ENCODE assay signal across 8 cellular contexts in the genomic region with DNA sequence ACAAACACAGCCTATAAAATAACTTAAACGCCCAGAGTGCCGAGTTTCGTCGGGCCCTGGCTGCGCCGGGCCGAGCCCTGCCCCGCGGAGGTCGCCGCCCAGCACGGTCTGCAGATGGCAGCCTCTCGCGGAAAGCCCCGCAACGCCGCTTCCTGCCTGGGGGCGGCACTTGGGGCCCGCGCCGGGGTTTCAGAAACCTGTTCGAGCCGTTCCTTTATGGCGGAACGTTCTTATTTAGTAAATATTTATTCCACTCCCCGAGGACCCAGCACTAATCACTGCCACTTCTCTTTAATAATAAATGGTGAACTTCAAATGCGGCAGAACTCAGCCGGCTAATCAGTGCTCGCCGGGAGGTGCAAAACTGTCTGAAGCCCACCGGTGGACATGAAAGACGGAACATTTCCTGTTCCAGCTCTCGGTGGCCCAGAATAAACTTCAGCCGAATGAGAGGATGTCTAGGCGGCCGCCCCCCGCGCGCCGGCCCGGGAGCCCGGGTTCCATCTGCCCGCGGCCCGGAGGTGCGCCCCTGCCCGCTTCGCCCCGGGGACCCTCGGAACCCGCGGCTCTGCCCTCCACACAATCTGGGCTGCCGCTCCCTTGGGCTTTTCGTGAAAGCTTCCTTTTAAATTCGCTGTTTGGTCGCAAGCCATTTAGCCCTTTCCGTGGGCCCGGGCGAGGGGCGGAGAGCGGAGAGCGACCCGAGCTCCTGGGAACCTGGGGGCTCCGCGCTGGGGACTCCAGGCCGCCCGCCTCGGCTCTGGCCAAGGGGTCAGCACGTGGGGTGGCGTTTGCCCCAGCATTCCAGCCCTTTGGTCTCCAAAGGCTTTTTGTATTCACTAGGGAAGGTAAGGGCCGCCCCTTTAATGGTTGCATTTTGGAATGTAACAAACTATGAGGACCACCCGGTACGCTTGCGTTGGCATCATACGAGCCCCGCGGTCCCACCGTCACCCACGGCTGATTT.
A peak's percentile ranks its signal among the peaks of the same experiment; 100 is the strongest.
DNase-seq lines count a peak whose midpoint lies in the region; ATAC-seq and TF ChIP-seq lines count a peak whose summit lies in the region.

No MANE protein-coding gene starts in this region.

- H3K27ac Mint-ChIP-seq in Calu3 (ENCODE audit: unreplicated experiment) = no peak overlapping the region
- no peak overlapping the region for H3K27ac Mint-ChIP-seq in activated naive CD8-positive, alpha-beta T cell

- ATAC-seq in GM19455 (IDR thresholded peaks at IDR 0.05; ENCODE audit: unreplicated experiment) = peak; percentile 82
- peak; percentile 78 for ATAC-seq in HG03565 (IDR thresholded peaks at IDR 0.05; ENCODE audit: unreplicated experiment)
- ATAC-seq in left cardiac atrium = peak; percentile 74 to 88
- peak; percentile 64 to 88 (median 80) for ATAC-seq in psoas muscle

- no peak overlapping the region for H3K27ac ChIP-seq in psoas muscle

- H3K4me3 Mint-ChIP-seq in Calu3 (ENCODE audit: low read depth, unreplicated experiment) = peak overlapping the region; percentile 66
- H3K4me3 Mint-ChIP-seq in activated naive CD8-positive, alpha-beta T cell = peak overlapping the region; percentile 84

- CTCF ChIA-PET in Calu3 (lab: Charles Lee) = interaction anchor here (0.8 to 2.2 kb wide), 8 partner anchors 9 to 1355 kb away, joined by 3 to 10 read pairs (median 4); no protein-coding TSS in a partner anchor

- BruUV-seq in Calu3 (replicated peaks; lab: Mats Ljungman, UMichigan) = no TSS peak

- peaks cover 17% of the 10 kb centered on the region for H3K4me1 Mint-ChIP-seq in Calu3 (ENCODE audit: low read depth, unreplicated experiment)
- peaks cover 11% of the 10 kb centered on the region for H3K4me1 Mint-ChIP-seq in activated naive CD8-positive, alpha-beta T cell (ENCODE audit: low read depth)

- H3K9me3 Mint-ChIP-seq in Calu3 (ENCODE audit: low read depth, unreplicated experiment) = no peaks in the 10 kb centered on the region
- no peaks in the 10 kb centered on the region for H3K9me3 Mint-ChIP-seq in activated naive CD8-positive, alpha-beta T cell (ENCODE audit: low read depth)

- intact Hi-C loops in Calu3 (cut with micrococcal nuclease; ENCODE audit: unreplicated experiment) (loop anchor here (1.0 to 10.0 kb wide), 11 partner anchors 55 to 1474 kb away; no protein-coding TSS in a partner anchor), left cardiac atrium (cut with DNase I) (loop anchor here (2.0 to 10.0 kb wide), 3 partner anchors 974 to 1468 kb away; no protein-coding TSS in a partner anchor), psoas muscle (cut with DNase I) (loop anchor here (2.0 to 5.0 kb wide), 2 partner anchors 974 to 1355 kb away; no protein-coding TSS in a partner anchor)

- no peaks in the 10 kb centered on the region for H3K27me3 Mint-ChIP-seq in Calu3 (ENCODE audit: unreplicated experiment)
- peaks cover 11% of the 10 kb centered on the region for H3K27me3 Mint-ChIP-seq in activated naive CD8-positive, alpha-beta T cell

- DNase-seq in Calu3 (peak; percentile 89), SHP77 treated with DMSO at 0.1 percent for 48 hours (lab: John Stamatoyannopoulos, UW) (peak; percentile 20), left cardiac atrium (peak; percentile 38), psoas muscle (peak; percentile 22 to 62), DMS114 treated with DMSO at 0.1 percent for 48 hours (lab: John Stamatoyannopoulos, UW; ENCODE audit: unreplicated experiment) (no peak)

- TF ChIP-seq CTCF in Calu3 (IDR thresholded peaks at IDR 0.05; ENCODE audit: unreplicated experiment) (peak; percentile 57), psoas muscle (IDR thresholded peaks at IDR 0.05) (peak; percentile 30)

- no peaks in the 10 kb centered on the region for H3K36me3 ChIP-seq in psoas muscle (ENCODE audit: insufficient read depth in 1 of 2, low read depth in 1 of 2)

- peak overlapping the region; percentile 70 for H3K4me3 ChIP-seq in psoas muscle

- H3K27me3 ChIP-seq in psoas muscle (ENCODE audit: insufficient read depth in 3 of 3, low read length in 2 of 3) = peaks cover 0 to 7% (median 0%) of the 10 kb centered on the region in 3 donors

- no peaks in the 10 kb centered on the region for H3K9me3 ChIP-seq in psoas muscle

- WGBS in psoas muscle, 3 donors = 1 to 2% (median 1%) methylated on average over 75 to 79 of the region's 79 CpGs

- H3K36me3 Mint-ChIP-seq in Calu3 (ENCODE audit: insufficient read depth, unreplicated experiment) = peaks cover 17% of the 10 kb centered on the region
- H3K36me3 Mint-ChIP-seq in activated naive CD8-positive, alpha-beta T cell = no peaks in the 10 kb centered on the region

- H3K4me1 ChIP-seq in psoas muscle = peaks cover 3% of the 10 kb centered on the region
